ENCODE assay signal across 8 cellular contexts in the genomic region with DNA sequence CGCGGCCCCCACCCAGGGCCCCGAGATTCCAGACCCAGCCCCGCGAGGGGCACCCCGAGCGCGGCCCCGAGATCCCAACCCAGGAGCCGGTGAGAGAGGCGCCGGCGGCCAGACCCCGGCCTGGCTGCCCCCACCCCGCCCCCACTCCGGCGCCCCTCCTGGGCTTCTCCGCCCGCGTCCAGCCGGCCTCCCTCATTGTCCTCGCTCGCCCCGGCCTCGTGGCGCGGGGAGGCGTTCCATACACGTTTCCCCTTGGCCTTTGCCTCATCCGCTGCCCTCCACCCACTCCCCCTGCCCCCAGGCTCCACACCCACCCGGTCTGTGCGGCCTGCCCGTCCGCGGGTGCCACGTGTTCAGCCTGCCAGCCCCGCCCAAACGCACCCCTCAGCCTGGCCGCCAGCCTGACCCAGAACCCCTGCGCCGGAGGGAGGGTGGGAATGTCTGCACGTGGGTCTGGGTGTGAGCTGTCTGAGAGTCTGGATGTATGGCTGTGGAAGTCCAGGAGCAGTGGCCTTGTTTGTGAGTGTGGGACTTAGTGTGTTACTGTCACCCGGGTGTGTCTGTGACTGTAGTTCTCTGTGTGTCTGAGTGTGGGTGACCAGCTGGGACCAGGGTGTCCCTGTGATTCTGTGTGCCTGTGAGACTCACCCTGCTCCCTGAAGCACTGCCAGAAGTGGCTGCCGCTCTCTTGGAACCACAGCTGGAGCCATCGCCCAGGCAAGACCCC. TPM values are rescaled to one million over a fixed set of nuclear protein-coding genes. Genes with fewer than 3 reads are reported as not detected.
DNase-seq lines count a peak whose midpoint lies in the region; ATAC-seq and TF ChIP-seq lines count a peak whose summit lies in the region.

No MANE protein-coding gene starts in this region.

- H3K27ac Mint-ChIP-seq in activated T-helper 17 cell treated with anti-CD3 and anti-CD28 coated beads, Interleukin-2, amount 50 U/mL, for 72 hours, result peak overlapping the region; percentile 40

- H3K27ac ChIP-seq in heart left ventricle, result peak overlapping the region in 11 of 12 donors; percentile 34 to 76 (median 60)
- peak overlapping the region; percentile 50 to 60 for H3K27ac ChIP-seq in prostate gland

- H3K4me3 ChIP-seq in heart left ventricle (peak overlapping the region; percentile 61 to 97 (median 79)), prostate gland (peak overlapping the region; percentile 65 to 68)

- H3K4me3 Mint-ChIP-seq in activated T-helper 17 cell treated with anti-CD3 and anti-CD28 coated beads, Interleukin-2, amount 50 U/mL, for 72 hours, result peak overlapping the region; percentile 83

- peak; percentile 33 for ATAC-seq in activated T-helper 17 cell treated with anti-CD3 and anti-CD28 coated beads, Interleukin-2, amount 50 U/mL, for 72 hours (replicated peaks)
- ATAC-seq in heart left ventricle (peak in 3 of 4 donors; percentile 23 to 60 (median 42)), GM18907 (IDR thresholded peaks at IDR 0.05; ENCODE audit: unreplicated experiment) (no peak)

- no peaks in the 10 kb centered on the region for H3K9me3 Mint-ChIP-seq in activated T-helper 17 cell treated with anti-CD3 and anti-CD28 coated beads, Interleukin-2, amount 50 U/mL, for 72 hours

- no peak for TF ChIP-seq CTCF in heart left ventricle (IDR thresholded peaks at IDR 0.05)
- TF ChIP-seq CTCF in prostate gland (IDR thresholded peaks at IDR 0.05), result no peak

- peaks cover 0 to 49% (median 40%) of the 10 kb centered on the region in 12 donors for H3K4me1 ChIP-seq in heart left ventricle
- H3K4me1 ChIP-seq in prostate gland (replicated peaks), result peaks cover 30% of the 10 kb centered on the region

- H3K36me3 ChIP-seq in heart left ventricle (peaks cover 0 to 29% (median 19%) of the 10 kb centered on the region in 9 donors), prostate gland (peaks cover 0 to 9% of the 10 kb centered on the region in 2 donors)

- peaks cover 40% of the 10 kb centered on the region for H3K4me1 Mint-ChIP-seq in activated T-helper 17 cell treated with anti-CD3 and anti-CD28 coated beads, Interleukin-2, amount 50 U/mL, for 72 hours

- H3K27me3 ChIP-seq in heart left ventricle (no peaks in the 10 kb centered on the region), prostate gland (replicated peaks; ENCODE audit: insufficient read depth) (no peaks in the 10 kb centered on the region)

- 0 to 8% (median 3%) methylated on average over 8 to 45 of the region's 45 CpGs for WGBS in heart left ventricle, 4 donors
- 1% methylated on average over 23 of the region's 45 CpGs for WGBS in prostate gland

- no peaks in the 10 kb centered on the region for H3K27me3 Mint-ChIP-seq in activated T-helper 17 cell treated with anti-CD3 and anti-CD28 coated beads, Interleukin-2, amount 50 U/mL, for 72 hours

- intact Hi-C loops in heart left ventricle (cut with DNase I) (no loop called here), prostate gland (cut with DNase I) (no loop called here)

- DNase-seq in SKM-1 treated with dmso at 0.1 percent for 144 hours (lab: John Stamatoyannopoulos, UW; ENCODE audit: unreplicated experiment) (peak; percentile 30), SKM-1 (lab: John Stamatoyannopoulos, UW; ENCODE audit: unreplicated experiment) (no peak), NCI-H1092 treated with DMSO at 0.1 percent for 48 hours (lab: John Stamatoyannopoulos, UW) (peak; percentile 46), heart left ventricle (peak; percentile 57 to 80 (median 69)), prostate gland (ENCODE audit: low spot score) (no peak), midbrain (lab: John Stamatoyannopoulos, UW) (no peak)

- no peaks in the 10 kb centered on the region for H3K9me3 ChIP-seq in heart left ventricle
- no peaks in the 10 kb centered on the region for H3K9me3 ChIP-seq in prostate gland

- no peak for TF ChIP-seq POLR2A in heart left ventricle (IDR thresholded peaks at IDR 0.05)
- no peak for TF ChIP-seq POLR2A in prostate gland (IDR thresholded peaks at IDR 0.05)

- peaks cover 53% of the 10 kb centered on the region for H3K36me3 Mint-ChIP-seq in activated T-helper 17 cell treated with anti-CD3 and anti-CD28 coated beads, Interleukin-2, amount 50 U/mL, for 72 hours (ENCODE audit: low read depth)

RNA-seq across cellular contexts. Expression of gene B4GALT2, which starts 0.7 kb away (rescaled TPM):
- 10 to 100 TPM; 18.5 to 34.4 TPM for total RNA-seq in activated T-helper 17 cell treated with anti-CD3 and anti-CD28 coated beads, Interleukin-2, amount 50 U/mL, for 72 hours
- total RNA-seq in heart left ventricle (10 to 100 TPM; 26.8 to 65.0 (median 40.2) TPM), prostate gland (10 to 100 TPM; 34.8 to 63.9 TPM)
- 10 to 100 TPM; 29.2 to 65.7 TPM for polyA plus RNA-seq in heart left ventricle

RNA-seq across cellular contexts. Expression of gene ATP6V0B, which starts 4.9 kb away (rescaled TPM):
- 100 to 1,000 TPM in 1 of 2 donors, 10 to 100 TPM in 1; 80.1 to 183 TPM for total RNA-seq in activated T-helper 17 cell treated with anti-CD3 and anti-CD28 coated beads, Interleukin-2, amount 50 U/mL, for 72 hours
- 100 to 1,000 TPM in 3 of 9 donors, 10 to 100 TPM in 6; 71.4 to 140 (median 93.2) TPM for total RNA-seq in heart left ventricle
- 100 to 1,000 TPM in 1 of 2 donors, 10 to 100 TPM in 1; 84.7 to 235 TPM for polyA plus RNA-seq in heart left ventricle
- total RNA-seq in prostate gland, result 100 to 1,000 TPM; 180 to 245 TPM

RNA-seq across cellular contexts. Expression of gene DPH2, which starts 9.9 kb away (rescaled TPM):
- 10 to 100 TPM; 24.7 to 59.4 TPM for total RNA-seq in activated T-helper 17 cell treated with anti-CD3 and anti-CD28 coated beads, Interleukin-2, amount 50 U/mL, for 72 hours
- total RNA-seq in heart left ventricle (10 to 100 TPM; 13.2 to 36.7 (median 14.7) TPM), prostate gland (10 to 100 TPM; 25.4 to 31.1 TPM)
- polyA plus RNA-seq in heart left ventricle, result 10 to 100 TPM in 1 of 2 donors, 1 to 10 TPM in 1; 8.0 to 65.6 TPM

RNA-seq across cellular contexts. Expression of gene CCDC24, which starts 11.7 kb away (rescaled TPM):
- 1 to 10 TPM in 1 of 2 donors, under 1 TPM in 1; 0.95 to 2.6 TPM for total RNA-seq in activated T-helper 17 cell treated with anti-CD3 and anti-CD28 coated beads, Interleukin-2, amount 50 U/mL, for 72 hours
- total RNA-seq in heart left ventricle, result 1 to 10 TPM in 7 of 9 donors, under 1 TPM in 2; 0.67 to 3.4 (median 1.3) TPM
- 1 to 10 TPM in 1 of 2 donors, under 1 TPM in 1; 0.90 to 1.2 TPM for polyA plus RNA-seq in heart left ventricle
- total RNA-seq in prostate gland, result 10 to 100 TPM; 14.3 to 23.7 TPM

RNA-seq across cellular contexts. Expression of gene IPO13, which starts 32.9 kb away (rescaled TPM):
- 10 to 100 TPM in 1 of 2 donors, 1 to 10 TPM in 1; 9.4 to 26.5 TPM for total RNA-seq in activated T-helper 17 cell treated with anti-CD3 and anti-CD28 coated beads, Interleukin-2, amount 50 U/mL, for 72 hours
- total RNA-seq in heart left ventricle (10 to 100 TPM; 51.4 to 71.0 (median 56.7) TPM), prostate gland (10 to 100 TPM; 27.7 to 55.7 TPM)
- polyA plus RNA-seq in heart left ventricle, result 10 to 100 TPM; 29.9 to 46.9 TPM

Comparison
In these comparisons a context has a peak if more than half of its experiments do, and no peak if none do; other contexts are left out.
1. DNase-seq: peak in SKM-1 treated with dmso at 0.1 percent for 144 hours (single experiment), NCI-H1092 treated with DMSO at 0.1 percent for 48 hours (single experiment) and heart left ventricle (5 of 5); none in SKM-1 (single experiment), prostate gland (single experiment) and midbrain (single experiment).